In the genomic region with DNA sequence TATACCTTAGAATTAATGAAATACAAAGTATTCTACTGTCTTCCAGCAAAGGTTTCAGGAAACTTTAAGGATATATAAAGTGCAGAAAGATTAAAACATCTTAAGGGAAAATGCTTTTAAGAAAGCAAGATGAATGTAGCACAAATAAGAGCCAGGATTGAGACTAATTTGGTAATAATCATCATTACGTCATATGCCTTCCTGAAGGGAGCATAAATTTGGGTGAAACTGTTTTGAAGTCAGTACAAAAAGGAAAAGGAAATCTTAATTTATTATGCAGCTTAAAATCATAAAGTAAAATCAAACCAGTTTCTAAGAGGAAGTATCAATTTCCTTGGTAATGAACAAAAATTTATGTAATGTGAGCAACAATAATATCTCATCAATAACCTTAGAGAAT, we compare ENCODE assay signal across 27 cellular contexts.
"Had no signal": no experiment of that assay in that cellular context is flagged by ENCODE, and none has a peak within 500 bp of the region (broad histone marks: within the 10 kb centered on the region; RNA-seq: fewer than 3 reads in every experiment).

No MANE protein-coding gene starts in this region.

- H3K27me3 ChIP-seq: colonic mucosa, dorsolateral prefrontal cortex, esophagus muscularis mucosa, esophagus squamous epithelium, foreskin keratinocyte, gastrocnemius medialis, gastroesophageal sphincter, heart left ventricle, heart right ventricle had no signal

- H3K27ac ChIP-seq: colonic mucosa, coronary artery, dorsolateral prefrontal cortex, epithelial cell of prostate, esophagus muscularis mucosa, esophagus squamous epithelium, foreskin keratinocyte, gastrocnemius medialis, gastroesophageal sphincter, heart left ventricle, heart right ventricle had no signal

- H3K4me1 ChIP-seq: colonic mucosa, esophagus muscularis mucosa, esophagus squamous epithelium, foreskin keratinocyte, gastrocnemius medialis, gastroesophageal sphincter, heart left ventricle, heart right ventricle had no signal

- FAIRE-seq: colon, endometrium, endothelial cell of umbilical vein had no signal

- H3K9me3 ChIP-seq: colonic mucosa, esophagus muscularis mucosa, esophagus squamous epithelium, gastrocnemius medialis, gastroesophageal sphincter, heart left ventricle had no signal

- H3K4me3 ChIP-seq: colonic mucosa, coronary artery, dorsolateral prefrontal cortex, esophagus muscularis mucosa, esophagus squamous epithelium, gastrocnemius medialis, gastroesophageal sphincter, heart left ventricle, heart right ventricle had no signal

- DNase-seq: colonic mucosa; cortex of kidney; dermis blood vessel endothelial cell; dorsolateral prefrontal cortex; effector CD4-positive, alpha-beta T cell; effector CD8-positive, alpha-beta T cell; effector memory CD4-positive, alpha-beta T cell; effector memory CD8-positive, alpha-beta T cell; endodermal cell; erythroblast; esophagus squamous epithelium; foreskin fibroblast; foreskin keratinocyte; foreskin melanocyte; gastrocnemius medialis; glutamatergic neuron; head of caudate nucleus; heart left ventricle; heart right ventricle had no signal

- H3K36me3 ChIP-seq: colonic mucosa, esophagus muscularis mucosa, esophagus squamous epithelium, gastrocnemius medialis, gastroesophageal sphincter, heart left ventricle, heart right ventricle had no signal

- ATAC-seq: effector memory CD8-positive, alpha-beta T cell; esophagus mucosa; foreskin keratinocyte; gastrocnemius medialis; gastroesophageal sphincter; heart left ventricle; heart right ventricle had no signal
